5 cellular contexts compared by ENCODE assay signal in the genomic region with DNA sequence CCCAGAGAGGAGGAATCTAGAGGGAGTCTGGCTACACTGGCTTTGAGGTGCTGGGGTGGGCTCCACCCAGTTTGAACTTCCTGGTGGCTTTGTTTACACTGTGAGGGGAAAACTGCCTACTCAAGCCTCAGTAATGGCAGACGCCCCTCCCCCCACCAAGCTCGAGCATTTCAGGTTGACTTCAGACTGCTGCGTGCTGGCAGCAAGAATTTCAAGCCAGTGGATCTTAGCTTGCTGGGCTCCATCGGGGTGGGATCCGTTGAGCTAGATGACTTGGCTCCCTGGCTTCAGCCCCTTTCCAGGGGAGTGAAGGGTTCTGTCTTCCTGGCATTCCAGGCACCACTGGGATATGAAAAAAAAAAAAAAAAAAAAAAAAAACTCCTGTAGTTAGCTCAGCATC.
DNase-seq lines count a peak whose midpoint lies in the region; ATAC-seq, FAIRE-seq and TF ChIP-seq lines count a peak whose summit lies in the region.
"Not testable (repeated sequence)": the region's sequence is repeated elsewhere in the genome, so short reads cannot be mapped to it uniquely, and the experiment has no call there.

No MANE protein-coding gene starts in this region.

- peaks cover 23% of the 10 kb centered on the region for H3K36me3 Mint-ChIP-seq in WTC11
- not testable (repeated sequence) for H3K36me3 Mint-ChIP-seq in nephron progenitor cell (ENCODE audit: low read depth)

- POLR2A ChIA-PET in WTC11 (lab: Charles Lee) = interaction anchor here (0.6 kb wide), 1 partner anchor 249 kb away, joined by 6 read pairs; no protein-coding TSS in a partner anchor
- POLR2A ChIA-PET in HepG2 (lab: Yijun Ruan, JAX) = not testable (repeated sequence)

- H3K4me1 ChIP-seq in HepG2 (ENCODE audit: insufficient read depth, low read length) = not testable (repeated sequence)

- H3K27ac ChIP-seq in HepG2 (ENCODE audit: extremely low read length, insufficient read depth, low read length) = not testable (repeated sequence)

- H2AFZ ChIP-seq in HepG2 (ENCODE audit: low read length) = not testable (repeated sequence)

- H3K27me3 ChIP-seq in HepG2 (ENCODE audit: control insufficient read depth in 1 of 2, insufficient read depth in 2 of 2, low read length in 2 of 2) = not testable (repeated sequence)

- H3K4me1 Mint-ChIP-seq in WTC11 = peaks cover 10% of the 10 kb centered on the region
- not testable (repeated sequence) for H3K4me1 Mint-ChIP-seq in nephron progenitor cell

- TF ChIP-seq POLR2A in HepG2 (IDR thresholded peaks at IDR 0.05; ENCODE audit: insufficient read depth in 1 of 2, low read depth in 2 of 2, low read length in 2 of 2) = not testable (repeated sequence)

- not testable (repeated sequence) for FAIRE-seq in HepG2 (lab: Jason Lieb, UNC)

- WGBS in HepG2 (ENCODE audit: low lambda C conversion rate) = 13% methylated on average over 4 of the region's 5 CpGs

- H3K9ac ChIP-seq in HepG2 (ENCODE audit: insufficient read depth, low read depth, low read length) = not testable (repeated sequence)

- CTCF ChIA-PET in WTC11 (lab: Charles Lee) = interaction anchor here (1.2 kb wide), 1 partner anchor 224 kb away, joined by 8 read pairs; no protein-coding TSS in a partner anchor
- CTCF ChIA-PET in HepG2 (lab: Yijun Ruan, JAX; ENCODE audit: low intra/inter-chr PET ratio, low total read pairs) = not testable (repeated sequence)

- not testable (repeated sequence) for TF ChIP-seq CTCF in WTC11 (IDR thresholded peaks at IDR 0.05); HepG2 (CRISPR knock-in tag; IDR thresholded peaks at IDR 0.05); nephron progenitor cell (IDR thresholded peaks at IDR 0.05)

- H3K4me2 ChIP-seq in HepG2 (ENCODE audit: low read depth, low read length) = not testable (repeated sequence)

- H3K9me3 ChIP-seq in HepG2 (ENCODE audit: low read length) = not testable (repeated sequence)

- not testable (repeated sequence) for H3K79me2 ChIP-seq in HepG2 (ENCODE audit: insufficient read depth, low read length)

- DNase-seq in ELF-1 (ENCODE audit: low read depth, low spot score) (peak; percentile 59), NCI-H748 (lab: John Stamatoyannopoulos, UW; ENCODE audit: unreplicated experiment) (peak; percentile 81), WTC11 (ENCODE audit: low spot score) (peak; percentile 42), nephron progenitor cell (peak; percentile 8)
- not testable (repeated sequence) for DNase-seq in HepG2 (ENCODE audit: low spot score)

- intact Hi-C loops in HepG2 (cut with micrococcal nuclease; ENCODE audit: unreplicated experiment) = not testable (repeated sequence)

- BruUV-seq in HepG2 (replicated peaks; lab: Mats Ljungman, UMichigan) = not testable (repeated sequence)

- peaks cover 65% of the 10 kb centered on the region for H3K9me3 Mint-ChIP-seq in WTC11
- peaks cover 59% of the 10 kb centered on the region for H3K9me3 Mint-ChIP-seq in nephron progenitor cell

- not testable (repeated sequence) for H3K27ac Mint-ChIP-seq in WTC11, nephron progenitor cell

- not testable (repeated sequence) for TF ChIP-seq RAD21 in HepG2 (CRISPR knock-in tag; IDR thresholded peaks at IDR 0.05)

- not testable (repeated sequence) for H3K27me3 Mint-ChIP-seq in WTC11 (ENCODE audit: low read depth); nephron progenitor cell (ENCODE audit: low read depth, poor library complexity)

- in situ Hi-C loops in HepG2 (cut with HindIII; ENCODE audit: extremely low pct_ligation_motif_present, low pct_unique_long_range_greater_than_20kb) = not testable (repeated sequence)

- H3K36me3 ChIP-seq in HepG2 (replicated peaks in 1 of 2; ENCODE audit: control insufficient read depth in 1 of 2, insufficient read depth in 2 of 2, low read length in 2 of 2) = not testable (repeated sequence)

- not testable (repeated sequence) for TF ChIP-seq EP300 in HepG2 (IDR thresholded peaks at IDR 0.05; ENCODE audit: low read depth in 2 of 2, low read length in 2 of 2); HepG2 (CRISPR knock-in tag; IDR thresholded peaks at IDR 0.05; ENCODE audit: borderline replicate concordance)

- ATAC-seq in WTC11 = peak; percentile 44
- ATAC-seq in HepG2 = not testable (repeated sequence)

- not testable (repeated sequence) for H3K4me3 Mint-ChIP-seq in WTC11, nephron progenitor cell

- not testable (repeated sequence) for H4K20me1 ChIP-seq in HepG2 (ENCODE audit: insufficient read depth, low read length)

- not testable (repeated sequence) for H3K4me3 ChIP-seq in HepG2 (replicated peaks in 1 of 3; ENCODE audit: insufficient read depth in 1 of 3, low read depth in 2 of 3, low read length in 3 of 3)

TF ChIP-seq in HepG2, 621 proteins besides CTCF, POLR2A, EP300 and RAD21:
- TF ChIP-seq, protein P1, sequence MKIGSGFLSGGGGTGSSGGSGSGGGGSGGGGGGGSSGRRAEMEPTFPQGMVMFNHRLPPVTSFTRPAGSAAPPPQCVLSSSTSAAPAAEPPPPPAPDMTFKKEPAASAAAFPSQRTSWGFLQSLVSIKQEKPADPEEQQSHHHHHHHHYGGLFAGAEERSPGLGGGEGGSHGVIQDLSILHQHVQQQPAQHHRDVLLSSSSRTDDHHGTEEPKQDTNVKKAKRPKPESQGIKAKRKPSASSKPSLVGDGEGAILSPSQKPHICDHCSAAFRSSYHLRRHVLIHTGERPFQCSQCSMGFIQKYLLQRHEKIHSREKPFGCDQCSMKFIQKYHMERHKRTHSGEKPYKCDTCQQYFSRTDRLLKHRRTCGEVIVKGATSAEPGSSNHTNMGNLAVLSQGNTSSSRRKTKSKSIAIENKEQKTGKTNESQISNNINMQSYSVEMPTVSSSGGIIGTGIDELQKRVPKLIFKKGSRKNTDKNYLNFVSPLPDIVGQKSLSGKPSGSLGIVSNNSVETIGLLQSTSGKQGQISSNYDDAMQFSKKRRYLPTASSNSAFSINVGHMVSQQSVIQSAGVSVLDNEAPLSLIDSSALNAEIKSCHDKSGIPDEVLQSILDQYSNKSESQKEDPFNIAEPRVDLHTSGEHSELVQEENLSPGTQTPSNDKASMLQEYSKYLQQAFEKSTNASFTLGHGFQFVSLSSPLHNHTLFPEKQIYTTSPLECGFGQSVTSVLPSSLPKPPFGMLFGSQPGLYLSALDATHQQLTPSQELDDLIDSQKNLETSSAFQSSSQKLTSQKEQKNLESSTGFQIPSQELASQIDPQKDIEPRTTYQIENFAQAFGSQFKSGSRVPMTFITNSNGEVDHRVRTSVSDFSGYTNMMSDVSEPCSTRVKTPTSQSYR (CRISPR knock-in tag; IDR thresholded peaks at IDR 0.05; ENCODE audit: borderline replicate concordance) = peak; percentile 53; the same call in 1 of the 2 replicates
